In the genomic region with DNA sequence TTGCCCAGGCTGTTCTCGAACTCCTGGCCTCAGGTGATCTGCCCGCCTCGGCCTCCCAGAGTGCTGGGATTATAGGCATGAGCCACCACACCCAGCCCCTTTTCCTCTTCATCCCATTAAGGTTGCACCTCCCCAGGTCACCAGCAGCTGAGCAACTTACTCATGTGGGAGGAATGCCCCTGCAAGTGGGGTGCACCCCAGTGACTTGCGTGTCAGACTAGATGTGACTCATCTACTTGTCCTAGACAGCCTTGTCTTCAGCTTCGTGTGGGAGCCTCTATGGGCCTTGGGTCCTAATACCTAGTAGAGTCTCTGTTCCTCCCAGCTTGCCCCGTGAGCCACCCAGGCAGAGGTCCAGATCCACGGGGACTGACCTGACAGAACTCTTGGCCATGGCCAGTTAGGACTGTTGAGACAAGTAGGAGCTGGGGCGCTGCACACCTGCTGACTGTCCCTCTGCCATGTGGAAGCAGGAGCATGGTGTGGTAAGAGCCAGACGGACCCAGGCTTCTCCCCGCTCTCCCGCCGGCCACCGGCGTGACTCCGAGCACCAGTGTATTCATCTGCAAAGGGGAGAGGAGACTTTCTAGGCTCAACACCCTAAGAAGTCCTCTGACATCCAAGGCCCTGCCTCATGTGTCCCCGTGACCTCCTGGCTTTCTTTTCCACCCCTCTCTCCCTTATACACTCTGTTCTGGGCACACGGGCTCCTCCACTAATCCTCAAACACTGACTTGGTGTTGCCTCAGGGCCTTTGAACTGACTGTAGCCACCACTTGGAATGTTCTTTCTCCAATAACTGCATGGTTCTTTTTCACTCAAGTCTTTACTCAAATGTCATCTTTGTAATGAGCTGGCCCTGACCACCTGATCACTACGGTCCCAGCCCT, we compare ENCODE assay signal across 10 cellular contexts. TPM values are rescaled to one million over a fixed set of nuclear protein-coding genes. Genes with fewer than 3 reads are reported as not detected.
DNase-seq lines count a peak whose midpoint lies in the region; FAIRE-seq and TF ChIP-seq lines count a peak whose summit lies in the region.
"Had no signal": no experiment of that assay in that cellular context is flagged by ENCODE, and none has a peak within 500 bp of the region (broad histone marks: within the 10 kb centered on the region; RNA-seq: fewer than 3 reads in every experiment).

No MANE protein-coding gene starts in this region.

- no peaks in the 10 kb centered on the region for H3K9me3 Mint-ChIP-seq in activated CD4-positive, alpha-beta T cell treated with anti-CD3 and anti-CD28 coated beads, Interleukin-2, amount 10 ng/mL, durations not matched to agents 24 days and 14 days

- peaks cover 26% of the 10 kb centered on the region for H3K27me3 Mint-ChIP-seq in activated CD4-positive, alpha-beta T cell treated with anti-CD3 and anti-CD28 coated beads, Interleukin-2, amount 10 ng/mL, durations not matched to agents 24 days and 14 days

- FAIRE-seq in frontal cortex (lab: Jason Lieb, UNC): no peak
- FAIRE-seq: colon had no signal

- peaks cover 12% of the 10 kb centered on the region for H3K4me1 Mint-ChIP-seq in activated CD4-positive, alpha-beta T cell treated with anti-CD3 and anti-CD28 coated beads, Interleukin-2, amount 10 ng/mL, durations not matched to agents 24 days and 14 days

- no peak for TF ChIP-seq POLR2A in NB4 (IDR thresholded peaks at IDR 0.05; ENCODE audit: extremely low read depth, insufficient read length)

- H3K4me3 ChIP-seq in NB4 (ENCODE audit: low read depth, low read length) (no peak overlapping the region), coronary artery (no peak overlapping the region), retinal pigment epithelial cell (ENCODE audit: low read length) (no peak overlapping the region)
- H3K4me3 ChIP-seq: uterus had no signal

- TF ChIP-seq CTCF in NB4 (IDR thresholded peaks at IDR 0.05; ENCODE audit: low read depth, low read length) (no peak), coronary artery (IDR thresholded peaks at IDR 0.05) (no peak), retinal pigment epithelial cell (conservative IDR thresholded peaks at IDR 0.05; ENCODE audit: low read depth, low read length) (no peak)

- H3K36me3 Mint-ChIP-seq in activated CD4-positive, alpha-beta T cell treated with anti-CD3 and anti-CD28 coated beads, Interleukin-2, amount 10 ng/mL, durations not matched to agents 24 days and 14 days (ENCODE audit: low read depth): no peaks in the 10 kb centered on the region

- H3K27ac ChIP-seq in coronary artery: no peak overlapping the region
- H3K27ac ChIP-seq: uterus had no signal

- H3K4me3 Mint-ChIP-seq in activated CD4-positive, alpha-beta T cell treated with anti-CD3 and anti-CD28 coated beads, Interleukin-2, amount 10 ng/mL, durations not matched to agents 24 days and 14 days: no peak overlapping the region

- peak overlapping the region; percentile 60 for H3K27ac Mint-ChIP-seq in activated CD4-positive, alpha-beta T cell treated with anti-CD3 and anti-CD28 coated beads, Interleukin-2, amount 10 ng/mL, durations not matched to agents 24 days and 14 days

- DNase-seq in activated CD4-positive, alpha-beta T cell treated with anti-CD3 and anti-CD28 coated beads, Interleukin-2, amount 10 ng/mL, durations not matched to agents 24 days and 14 days: no peak
- no peak for DNase-seq in activated CD4-positive, alpha-beta T cell treated with anti-CD3 and anti-CD28 coated beads, Interleukin-2, amount 50 U/mL, for 1 hour
- peak; percentile 45 for DNase-seq in NB4 (ENCODE audit: low read depth)
- peak; percentile 41 for DNase-seq in coronary artery (ENCODE audit: low spot score)
- peak; percentile 50 for DNase-seq in retinal pigment epithelial cell (ENCODE audit: low read depth)
- DNase-seq in frontal cortex (ENCODE audit: low spot score in 2 of 2): no peak
- no peak for DNase-seq in hypothalamus (lab: John Stamatoyannopoulos, UW)
- no peak for DNase-seq in D341Med (ENCODE audit: low spot score)
- DNase-seq: uterus had no signal

- intact Hi-C loops in activated CD4-positive, alpha-beta T cell treated with anti-CD3 and anti-CD28 coated beads, Interleukin-2, amount 10 ng/mL, durations not matched to agents 24 days and 14 days (cut with micrococcal nuclease): no loop called here

RNA-seq across cellular contexts. Expression of a gene that starts 11.6 kb away (rescaled TPM):
- 18.5 and 19.4 TPM in 2 replicates for total RNA-seq in activated CD4-positive, alpha-beta T cell treated with anti-CD3 and anti-CD28 coated beads, Interleukin-2, amount 10 ng/mL, durations not matched to agents 24 days and 14 days
- total RNA-seq in frontal cortex: 18.3 TPM

RNA-seq across cellular contexts. Expression of a gene that starts 53.9 kb away (rescaled TPM):
- 9.4 TPM in 2 replicates for total RNA-seq in activated CD4-positive, alpha-beta T cell treated with anti-CD3 and anti-CD28 coated beads, Interleukin-2, amount 10 ng/mL, durations not matched to agents 24 days and 14 days
- 7.7 TPM for total RNA-seq in frontal cortex

Comparison
In these comparisons a context has a peak if more than half of its experiments do, and no peak if none do; other contexts are left out.
1. DNase-seq: peak in NB4 (single experiment), coronary artery (single experiment) and retinal pigment epithelial cell (single experiment); none in activated CD4-positive, alpha-beta T cell treated with anti-CD3 and anti-CD28 coated beads, Interleukin-2, amount 10 ng/mL, durations not matched to agents 24 days and 14 days (single experiment), activated CD4-positive, alpha-beta T cell treated with anti-CD3 and anti-CD28 coated beads, Interleukin-2, amount 50 U/mL, for 1 hour (single experiment), frontal cortex (0 of 2), hypothalamus (0 of 51) and D341Med (single experiment).